13 cellular contexts compared by ENCODE assay signal in the genomic region with DNA sequence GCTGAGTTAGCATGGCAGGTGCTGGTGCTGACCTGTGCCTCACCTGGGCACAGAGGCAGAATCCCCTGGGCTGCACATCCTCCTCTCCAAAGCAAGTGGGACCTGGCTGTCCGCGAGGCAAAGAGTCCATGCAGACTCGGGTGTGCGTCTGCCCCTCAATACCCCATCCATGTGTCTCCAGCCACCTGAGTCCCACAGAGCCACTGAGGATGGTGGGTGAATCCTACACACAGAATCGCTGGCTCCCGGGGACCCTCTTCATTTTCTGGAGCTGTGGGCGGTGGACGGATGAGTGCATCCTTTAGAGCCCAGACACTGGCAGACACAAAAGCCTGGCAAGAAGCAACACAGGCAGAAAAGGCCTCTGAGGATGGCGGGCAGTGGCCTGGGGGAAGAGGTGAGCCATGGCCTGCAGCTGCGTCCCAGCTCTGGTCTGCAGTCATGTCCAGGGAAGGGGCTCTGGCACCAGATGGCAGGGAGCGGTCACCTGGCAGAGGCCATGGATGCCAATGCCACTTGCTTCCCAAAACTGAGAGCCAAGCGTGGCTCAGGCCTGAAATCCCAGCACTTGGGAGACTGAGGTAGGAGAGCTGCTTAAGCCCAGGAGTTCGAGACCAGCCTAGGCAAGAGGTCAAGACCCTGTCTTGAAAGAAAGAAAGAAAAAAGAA. TPM values are rescaled to one million over a fixed set of nuclear protein-coding genes. Genes with fewer than 3 reads are reported as not detected.
"Had no signal": no experiment of that assay in that cellular context is flagged by ENCODE, and none has a peak within 500 bp of the region (broad histone marks: within the 10 kb centered on the region; RNA-seq: fewer than 3 reads in every experiment).

No MANE protein-coding gene starts in this region.

- H3K27ac ChIP-seq: foreskin keratinocyte, right atrium auricular region, skin epidermis, tibial artery had no signal

- H3K27me3 ChIP-seq: foreskin keratinocyte, right atrium auricular region, tibial artery had no signal

- DNase-seq: activated CD4-positive, alpha-beta T cell treated with anti-CD3 and anti-CD28 coated beads, Interleukin-2, amount 50 U/mL, for 48 hours; activated naive CD4-positive, alpha-beta T cell treated with anti-CD3 and anti-CD28 coated beads, Interleukin-2, amount 10 ng/mL, durations not matched to agents 7 days and 5 days; foreskin keratinocyte; occipital lobe; stimulated activated CD4-positive, alpha-beta T cell treated with anti-CD3 and anti-CD28 coated beads, Interleukin-15, amount 100 ng/mL, for 24 hours; stimulated activated CD4-positive, alpha-beta T cell treated with anti-CD3 and anti-CD28 coated beads, Interleukin-4, amount 100 ng/mL, for 1 hour; stimulated activated naive B cell treated with anti-CD40 and anti-IgM and Interleukin-4, amounts not matched to agents 10 μg/mL and 1 μg/mL and 100 μg/mL, for 72 hours; T1000; tibial artery had no signal

- H3K27ac Mint-ChIP-seq: progenitor cell of endocrine pancreas; stimulated activated naive B cell treated with anti-CD40 and anti-IgM and Interleukin-4, amounts not matched to agents 10 μg/mL and 1 μg/mL and 100 μg/mL, for 72 hours had no signal

- H3K4me1 ChIP-seq: foreskin keratinocyte had no signal

- H3K27me3 Mint-ChIP-seq: progenitor cell of endocrine pancreas; stimulated activated naive B cell treated with anti-CD40 and anti-IgM and Interleukin-4, amounts not matched to agents 10 μg/mL and 1 μg/mL and 100 μg/mL, for 72 hours had no signal

- H3K9me3 ChIP-seq: right atrium auricular region, tibial artery had no signal

- ATAC-seq: foreskin keratinocyte; stimulated activated naive B cell treated with anti-CD40 and anti-IgM and Interleukin-4, amounts not matched to agents 10 μg/mL and 1 μg/mL and 100 μg/mL, for 72 hours had no signal

- H3K9me3 Mint-ChIP-seq: activated naive CD4-positive, alpha-beta T cell treated with anti-CD3 and anti-CD28 coated beads, Interleukin-2, amount 10 ng/mL, durations not matched to agents 7 days and 5 days; stimulated activated naive B cell treated with anti-CD40 and anti-IgM and Interleukin-4, amounts not matched to agents 10 μg/mL and 1 μg/mL and 100 μg/mL, for 72 hours had no signal

- H3K4me3 ChIP-seq: right atrium auricular region, skin epidermis, tibial artery had no signal

- H3K4me3 Mint-ChIP-seq: activated naive CD4-positive, alpha-beta T cell treated with anti-CD3 and anti-CD28 coated beads, Interleukin-2, amount 10 ng/mL, durations not matched to agents 7 days and 5 days; stimulated activated naive B cell treated with anti-CD40 and anti-IgM and Interleukin-4, amounts not matched to agents 10 μg/mL and 1 μg/mL and 100 μg/mL, for 72 hours had no signal

RNA-seq across cellular contexts. Expression of gene ARHGDIG, which starts 42.2 kb away (rescaled TPM):
- total RNA-seq: foreskin keratinocyte had no signal
- polyA plus RNA-seq: foreskin keratinocyte, liver had no signal

RNA-seq across cellular contexts. Expression of gene RGS11, which starts 46.9 kb away (rescaled TPM):
- total RNA-seq: foreskin keratinocyte had no signal
